In genomic region chr10:29537799-29538198, GRCh38 we compare ENCODE assay signal across 24 cellular contexts.
"Had no signal": no experiment of that assay in that cellular context is flagged by ENCODE, and none has a peak within 500 bp of the region (broad histone marks: within the 10 kb centered on the region; RNA-seq: fewer than 3 reads in every experiment).

No MANE protein-coding gene starts in this region.

- DNase-seq: activated CD4-positive, alpha-beta memory T cell treated with anti-CD3 and anti-CD28 coated beads, Interleukin-2, amount 10 ng/mL, durations not matched to agents 7 days and 5 days; activated CD4-positive, alpha-beta T cell treated with anti-CD3 and anti-CD28 coated beads for 1 hour; activated CD4-positive, alpha-beta T cell treated with anti-CD3 and anti-CD28 coated beads, Interleukin-2, amount 10 ng/mL, durations not matched to agents 7 days and 5 days; activated CD8-positive, alpha-beta memory T cell treated with anti-CD3 and anti-CD28 coated beads, Interleukin-2, amount 50 U/mL, for 48 hours; activated gamma-delta T cell; activated naive CD4-positive, alpha-beta T cell treated with anti-CD3 and anti-CD28 coated beads, Interleukin-2, amount 10 ng/mL, durations not matched to agents 7 days and 5 days; activated naive CD8-positive, alpha-beta T cell treated with anti-CD3 and anti-CD28 coated beads, Interleukin-2, amount 10 ng/mL, durations not matched to agents 7 days and 5 days; activated T-cell treated with anti-CD3 and anti-CD28 coated beads, Interleukin-2, amount 50 U/mL, for 24 hours; caudate nucleus; cortex of kidney; effector memory CD8-positive, alpha-beta T cell; foreskin fibroblast; left lung; mesendoderm; natural killer cell; retina; stimulated activated CD4-positive, alpha-beta T cell treated with anti-CD3 and anti-CD28 coated beads, Interleukin-15, amount 100 ng/mL, for 24 hours; stimulated activated naive CD4-positive, alpha-beta T cell treated with Interleukin-2 at 50 U/mL for 16 hours; T-helper 17 cell; T1000 had no signal

- H3K27ac ChIP-seq: ascending aorta, left lung, vagina had no signal

- H3K27me3 ChIP-seq: ascending aorta, left lung, vagina had no signal

- H3K36me3 ChIP-seq: vagina had no signal

- H3K4me3 ChIP-seq: ascending aorta, left lung, lung, thoracic aorta, vagina had no signal

- H3K9me3 ChIP-seq: ascending aorta, left lung, thoracic aorta, vagina had no signal

- ATAC-seq: effector memory CD8-positive, alpha-beta T cell; left lung; natural killer cell; T-helper 17 cell had no signal
